Comparison of ENCODE assay signal across 2 cellular contexts in the genomic region with DNA sequence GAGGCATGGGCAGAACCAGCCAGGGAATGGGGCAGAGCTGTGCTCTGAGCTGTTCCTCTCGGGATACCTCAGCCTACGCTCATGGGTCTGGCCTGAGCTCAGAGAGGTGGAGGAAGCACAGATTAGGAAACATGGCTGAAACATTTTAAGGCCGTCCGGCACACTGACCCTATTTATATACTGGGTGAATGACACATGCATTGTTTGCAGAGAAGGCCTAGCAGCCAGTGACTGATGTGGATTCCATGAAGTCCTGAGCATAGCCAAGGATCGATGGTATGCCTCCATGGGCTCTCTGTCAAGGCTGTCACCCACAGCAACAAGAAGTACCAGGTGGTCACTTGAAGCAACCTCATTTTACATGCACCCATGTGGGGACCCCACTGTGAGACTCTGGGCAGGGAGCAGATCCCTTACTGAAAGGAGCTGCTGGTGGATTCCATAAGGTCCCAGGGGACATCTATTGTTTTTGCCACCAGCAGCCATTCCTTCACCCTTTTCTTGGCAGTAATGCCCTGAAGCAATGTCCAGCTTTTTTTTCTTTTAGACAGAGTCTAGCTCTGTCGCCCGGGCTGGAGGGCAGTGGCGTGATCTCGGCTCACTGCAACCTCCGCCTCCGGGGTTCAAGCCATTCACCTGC.
TF ChIP-seq lines count a peak whose summit lies in the region.

No MANE protein-coding gene starts in this region.

TF ChIP-seq in HCT116, 20 proteins besides CTCF, POLR2A, EP300 and RAD21:
- TF ChIP-seq SRF (IDR thresholded peaks at IDR 0.05; ENCODE audit: low read depth) (no peak), SP1 (IDR thresholded peaks at IDR 0.05; ENCODE audit: low read depth) (no peak), JUND (IDR thresholded peaks at IDR 0.05) (no peak), CEBPB (IDR thresholded peaks at IDR 0.05; ENCODE audit: low read depth) (no peak), TCF7L2 (IDR thresholded peaks at IDR 0.05; ENCODE audit: borderline replicate concordance, extremely low read depth, insufficient read depth, insufficient read length) (no peak), REST (IDR thresholded peaks at IDR 0.05; ENCODE audit: low read depth) (no peak), EGR1 (IDR thresholded peaks at IDR 0.05; ENCODE audit: low read depth) (no peak), POLR2AphosphoS5 (IDR thresholded peaks at IDR 0.05; ENCODE audit: low read depth, low read length) (no peak), ZBTB33 (IDR thresholded peaks at IDR 0.05; ENCODE audit: extremely low read depth, insufficient replicate concordance, low read length) (no peak), EZH2phosphoT487 (IDR thresholded peaks at IDR 0.05; ENCODE audit: borderline replicate concordance) (no peak), ZNF274 (IDR thresholded peaks at IDR 0.05; ENCODE audit: low read depth, low read length) (no peak), ELF1 (IDR thresholded peaks at IDR 0.05; ENCODE audit: borderline replicate concordance, low read depth) (no peak), EZH2 (IDR thresholded peaks at IDR 0.05) (no peak), ZFX (IDR thresholded peaks at IDR 0.05) (no peak; the same call in 1 of the 2 replicates), CBX3 (IDR thresholded peaks at IDR 0.05; ENCODE audit: low read depth) (no peak), SIN3A (IDR thresholded peaks at IDR 0.05; ENCODE audit: low read depth) (no peak)
- TF ChIP-seq, protein P1, sequence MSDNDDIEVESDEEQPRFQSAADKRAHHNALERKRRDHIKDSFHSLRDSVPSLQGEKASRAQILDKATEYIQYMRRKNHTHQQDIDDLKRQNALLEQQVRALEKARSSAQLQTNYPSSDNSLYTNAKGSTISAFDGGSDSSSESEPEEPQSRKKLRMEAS (IDR thresholded peaks at IDR 0.05), result no peak

TF ChIP-seq in K562, 482 proteins besides CTCF, POLR2A, EP300 and RAD21:
- no peak for TF ChIP-seq ZEB2 (IDR thresholded peaks at IDR 0.05)
- no peak for TF ChIP-seq ZNF354B (CRISPR knock-in tag; IDR thresholded peaks at IDR 0.05)
- no peak for TF ChIP-seq PHF8 (IDR thresholded peaks at IDR 0.05; ENCODE audit: borderline replicate concordance, low read length)
- TF ChIP-seq, protein P2, sequence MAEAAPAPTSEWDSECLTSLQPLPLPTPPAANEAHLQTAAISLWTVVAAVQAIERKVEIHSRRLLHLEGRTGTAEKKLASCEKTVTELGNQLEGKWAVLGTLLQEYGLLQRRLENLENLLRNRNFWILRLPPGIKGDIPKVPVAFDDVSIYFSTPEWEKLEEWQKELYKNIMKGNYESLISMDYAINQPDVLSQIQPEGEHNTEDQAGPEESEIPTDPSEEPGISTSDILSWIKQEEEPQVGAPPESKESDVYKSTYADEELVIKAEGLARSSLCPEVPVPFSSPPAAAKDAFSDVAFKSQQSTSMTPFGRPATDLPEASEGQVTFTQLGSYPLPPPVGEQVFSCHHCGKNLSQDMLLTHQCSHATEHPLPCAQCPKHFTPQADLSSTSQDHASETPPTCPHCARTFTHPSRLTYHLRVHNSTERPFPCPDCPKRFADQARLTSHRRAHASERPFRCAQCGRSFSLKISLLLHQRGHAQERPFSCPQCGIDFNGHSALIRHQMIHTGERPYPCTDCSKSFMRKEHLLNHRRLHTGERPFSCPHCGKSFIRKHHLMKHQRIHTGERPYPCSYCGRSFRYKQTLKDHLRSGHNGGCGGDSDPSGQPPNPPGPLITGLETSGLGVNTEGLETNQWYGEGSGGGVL (CRISPR knock-in tag; IDR thresholded peaks at IDR 0.05), result no peak
- no peak for TF ChIP-seq ZNF384 (IDR thresholded peaks at IDR 0.05; ENCODE audit: low read depth, low read length)
- TF ChIP-seq E2F5 (CRISPR knock-in tag; IDR thresholded peaks at IDR 0.05), result no peak
- TF ChIP-seq CREB1 (IDR thresholded peaks at IDR 0.05), result no peak
- no peak for TF ChIP-seq CREB1 (CRISPR knock-in tag; IDR thresholded peaks at IDR 0.05)
- TF ChIP-seq ZNF695 (CRISPR knock-in tag; IDR thresholded peaks at IDR 0.05), result no peak
- no peak for TF ChIP-seq ZNF644 (tag; IDR thresholded peaks at IDR 0.05; ENCODE audit: low read depth)
